In genomic region chr12:27974735-27975221, GRCh38 we compare ENCODE assay signal across 10 cellular contexts. TPM values are rescaled to one million over a fixed set of nuclear protein-coding genes. Genes with fewer than 3 reads are reported as not detected.
A peak's percentile ranks its signal among the peaks of the same experiment; 100 is the strongest.
DNase-seq lines count a peak whose midpoint lies in the region; ATAC-seq, FAIRE-seq and TF ChIP-seq lines count a peak whose summit lies in the region.
"Had no signal": no experiment of that assay in that cellular context is flagged by ENCODE, and none has a peak within 500 bp of the region (broad histone marks: within the 10 kb centered on the region; RNA-seq: fewer than 3 reads in every experiment).

No MANE protein-coding gene starts in this region.

- in situ Hi-C loops in G401 (cut with HindIII; ENCODE audit: low sequenced_read_pairs) = no loop called here

- no peak for DNase-seq in activated T-cell treated with anti-CD3 and anti-CD28 coated beads, Interleukin-2, amount 50 U/mL, for 72 hours
- DNase-seq in activated T-cell treated with anti-CD3 and anti-CD28 coated beads, Interleukin-2, amount 50 U/mL, for 48 hours = no peak
- DNase-seq in kidney (peak; percentile 65), tibial artery (no peak), G401 (ENCODE audit: low spot score) (no peak), putamen (ENCODE audit: low spot score) (no peak), cortex of kidney (lab: John Stamatoyannopoulos, UW) (no peak)
- DNase-seq: central memory CD4-positive, alpha-beta T cell had no signal

- peaks cover 0 to 42% of the 10 kb centered on the region in 2 donors for H3K27me3 ChIP-seq in tibial artery

- no peaks in the 10 kb centered on the region for H3K36me3 ChIP-seq in kidney (ENCODE audit: control insufficient read depth in 1 of 2, insufficient read depth in 2 of 2, low read length in 2 of 2)
- no peaks in the 10 kb centered on the region for H3K36me3 ChIP-seq in tibial artery
- H3K36me3 ChIP-seq: BLaER1 had no signal

- H3K9me3 ChIP-seq in kidney (ENCODE audit: control insufficient read depth in 1 of 2, low read length in 2 of 2) (no peaks in the 10 kb centered on the region), tibial artery (no peaks in the 10 kb centered on the region)

- no peaks in the 10 kb centered on the region for H3K36me3 Mint-ChIP-seq in activated T-cell treated with anti-CD3 and anti-CD28 coated beads, Interleukin-2, amount 50 U/mL, for 72 hours (ENCODE audit: insufficient read depth in 2 of 2)
- H3K36me3 Mint-ChIP-seq in brain = no peaks in the 10 kb centered on the region

- H3K4me3 ChIP-seq in kidney (ENCODE audit: low read length in 2 of 2) (no peak overlapping the region), tibial artery (peak overlapping the region; percentile 13 to 27)
- H3K4me3 ChIP-seq: BLaER1 had no signal

- intact Hi-C loops in kidney (cut with DNase I) (no loop called here), tibial artery (cut with DNase I; ENCODE audit: low total_unique reads) (no loop called here)

- H3K9ac ChIP-seq in kidney (ENCODE audit: low read length in 2 of 2) = no peak overlapping the region
- H3K9ac ChIP-seq: BLaER1 had no signal

- H3K4me1 Mint-ChIP-seq in activated T-cell treated with anti-CD3 and anti-CD28 coated beads, Interleukin-2, amount 50 U/mL, for 72 hours (ENCODE audit: low read depth) = peaks cover 13% of the 10 kb centered on the region
- peaks cover 27% of the 10 kb centered on the region for H3K4me1 Mint-ChIP-seq in brain

- H3K9me3 Mint-ChIP-seq in activated T-cell treated with anti-CD3 and anti-CD28 coated beads, Interleukin-2, amount 50 U/mL, for 72 hours = no peaks in the 10 kb centered on the region
- H3K9me3 Mint-ChIP-seq in brain = peaks cover 0 to 6% (median 0%) of the 10 kb centered on the region in 5 experiments

- ATAC-seq in activated T-cell treated with anti-CD3 and anti-CD28 coated beads, Interleukin-2, amount 50 U/mL, for 72 hours (replicated peaks in 1 of 2) = peak in 1 of 2 donors; percentile 4

- peak overlapping the region; percentile 71 to 74 for H3K4me3 Mint-ChIP-seq in activated T-cell treated with anti-CD3 and anti-CD28 coated beads, Interleukin-2, amount 50 U/mL, for 72 hours
- peak overlapping the region; percentile 53 to 79 (median 68) for H3K4me3 Mint-ChIP-seq in brain

- H3K27ac Mint-ChIP-seq in activated T-cell treated with anti-CD3 and anti-CD28 coated beads, Interleukin-2, amount 50 U/mL, for 72 hours = no peak overlapping the region
- H3K27ac Mint-ChIP-seq in brain = no peak overlapping the region

- no peak for FAIRE-seq in kidney (lab: Jason Lieb, UNC)

- H3K27me3 Mint-ChIP-seq in activated T-cell treated with anti-CD3 and anti-CD28 coated beads, Interleukin-2, amount 50 U/mL, for 72 hours (ENCODE audit: low read depth) = peaks cover 94% of the 10 kb centered on the region
- peaks cover 97% of the 10 kb centered on the region for H3K27me3 Mint-ChIP-seq in brain

- H3K27ac ChIP-seq in kidney (ENCODE audit: low read depth in 2 of 2, low read length in 2 of 2) (no peak overlapping the region), tibial artery (no peak overlapping the region)
- H3K27ac ChIP-seq: BLaER1 had no signal

- H3K4me1 ChIP-seq in kidney (ENCODE audit: control insufficient read depth in 1 of 2, insufficient read depth in 1 of 2, low read depth in 1 of 2, low read length in 2 of 2) = peaks cover 0 to 1% of the 10 kb centered on the region in 2 donors
- peaks cover 0 to 32% (median 19%) of the 10 kb centered on the region in 4 donors for H3K4me1 ChIP-seq in tibial artery

- TF ChIP-seq CTCF in brain (conservative IDR thresholded peaks at IDR 0.05) (no peak), kidney (IDR thresholded peaks at IDR 0.05; ENCODE audit: borderline replicate concordance, extremely low read depth, insufficient read depth) (no peak), tibial artery (IDR thresholded peaks at IDR 0.05) (no peak)

RNA-seq across cellular contexts. Expression of gene PTHLH, which starts 2.2 kb away (rescaled TPM):
- total RNA-seq in activated T-cell treated with anti-CD3 and anti-CD28 coated beads, Interleukin-2, amount 50 U/mL, for 72 hours = not detected
- polyA plus RNA-seq in brain (ENCODE audit: insufficient read depth, low read depth, low replicate concordance) = 0.58 TPM
- 0.72 TPM for total RNA-seq in kidney
- not detected for polyA plus RNA-seq in kidney (ENCODE audit: insufficient read depth, low read depth, low replicate concordance)
- not detected in 2 replicates for total RNA-seq in G401 (2014; rRNA removed; shearing (Covaris generic))

Comparison
In these comparisons a context has a peak if more than half of its experiments do, and no peak if none do; other contexts are left out.
1. H3K4me3 ChIP-seq: peak in tibial artery (2 of 2); none in kidney (0 of 2).